ENCODE assay signal across 25 cellular contexts in genomic region chr4:101660607-101661006, GRCh38.
"Had no signal": no experiment of that assay in that cellular context is flagged by ENCODE, and none has a peak within 500 bp of the region (broad histone marks: within the 10 kb centered on the region; RNA-seq: fewer than 3 reads in every experiment).

No MANE protein-coding gene starts in this region.

- H3K9me3 ChIP-seq: esophagus squamous epithelium, pancreas, prostate gland, spleen, suprapubic skin, tibial artery, upper lobe of right lung had no signal

- H3K36me3 ChIP-seq: esophagus squamous epithelium, heart left ventricle, pancreas, prostate gland, spleen, suprapubic skin, tibial artery, upper lobe of right lung had no signal

- H3K4me1 ChIP-seq: foreskin keratinocyte, heart left ventricle, pancreas, prostate gland, spleen, suprapubic skin, tibial artery, upper lobe of right lung had no signal

- H3K27me3 ChIP-seq: esophagus squamous epithelium, foreskin keratinocyte, heart left ventricle, pancreas, spleen, suprapubic skin, tibial artery, upper lobe of right lung had no signal

- DNase-seq: activated CD4-positive, alpha-beta T cell treated with anti-CD3 and anti-CD28 coated beads for 4 hours; activated CD4-positive, alpha-beta T cell treated with anti-CD3 and anti-CD28 coated beads, Interleukin-2, amount 50 U/mL, for 4 hours; activated naive CD4-positive, alpha-beta T cell; activated T-cell treated with anti-CD3 and anti-CD28 coated beads for 4 hours; activated T-cell treated with anti-CD3 and anti-CD28 coated beads, Interleukin-2, amount 50 U/mL, for 72 hours; anterior cingulate cortex; dermis blood vessel endothelial cell; effector CD4-positive, alpha-beta T cell; esophagus squamous epithelium; foreskin keratinocyte; heart left ventricle; hypothalamus; midbrain; naive thymus-derived CD4-positive, alpha-beta T cell; nucleus accumbens; pancreas; spleen; stimulated activated naive CD4-positive, alpha-beta T cell; T-helper 9 cell; tibial artery; upper lobe of right lung had no signal

- H3K27ac ChIP-seq: epithelial cell of prostate, esophagus squamous epithelium, foreskin keratinocyte, heart left ventricle, pancreas, prostate gland, spleen, suprapubic skin, tibial artery, upper lobe of right lung, VCaP had no signal

- H3K4me3 ChIP-seq: esophagus squamous epithelium, heart left ventricle, pancreas, prostate gland, spleen, suprapubic skin, tibial artery, upper lobe of right lung had no signal
